In genomic region chr10:119403927-119404326, GRCh38 we compare ENCODE assay signal across 17 cellular contexts.
DNase-seq lines count a peak whose midpoint lies in the region; TF ChIP-seq lines count a peak whose summit lies in the region.
"Had no signal": no experiment of that assay in that cellular context is flagged by ENCODE, and none has a peak within 500 bp of the region (broad histone marks: within the 10 kb centered on the region; RNA-seq: fewer than 3 reads in every experiment).

No MANE protein-coding gene starts in this region.

- CTCF ChIA-PET in activated CD4-positive, alpha-beta T cell treated with anti-CD3 and anti-CD28 coated beads, Interleukin-2, amount 10 ng/mL, durations not matched to agents 7 days and 5 days (lab: Charles Lee): no interaction called here

- H3K4me3 Mint-ChIP-seq in CD14-positive monocyte (no peak overlapping the region), chondrocyte (ENCODE audit: unreplicated experiment) (no peak overlapping the region), nephron progenitor cell (no peak overlapping the region)
- H3K4me3 Mint-ChIP-seq in activated CD4-positive, alpha-beta T cell treated with anti-CD3 and anti-CD28 coated beads, Interleukin-2, amount 10 ng/mL, durations not matched to agents 7 days and 5 days: no peak overlapping the region
- H3K4me3 Mint-ChIP-seq: activated CD8-positive, alpha-beta T cell treated with anti-CD3 and anti-CD28 coated beads, Interleukin-2, amount 10 ng/mL, durations not matched to agents 7 days and 5 days; activated naive CD8-positive, alpha-beta T cell; stimulated activated effector memory CD8-positive, alpha-beta T cell treated with anti-CD3 and anti-CD28 coated beads, Interleukin-12 subunit alpha, Interleukin-12 subunit beta, amount 100 ng/mL, for 72 hours had no signal

- H3K27ac Mint-ChIP-seq in CD14-positive monocyte: peak overlapping the region; percentile 74 to 97 (median 95)
- no peak overlapping the region for H3K27ac Mint-ChIP-seq in chondrocyte (ENCODE audit: unreplicated experiment)
- peak overlapping the region; percentile 80 for H3K27ac Mint-ChIP-seq in nephron progenitor cell
- H3K27ac Mint-ChIP-seq in activated CD4-positive, alpha-beta T cell treated with anti-CD3 and anti-CD28 coated beads, Interleukin-2, amount 10 ng/mL, durations not matched to agents 7 days and 5 days: no peak overlapping the region
- H3K27ac Mint-ChIP-seq: activated CD8-positive, alpha-beta T cell treated with anti-CD3 and anti-CD28 coated beads, Interleukin-2, amount 10 ng/mL, durations not matched to agents 7 days and 5 days; activated naive CD8-positive, alpha-beta T cell had no signal

- intact Hi-C loops in CD14-positive monocyte (cut with micrococcal nuclease): loop anchor here in 1 of 2 donors (10.0 kb wide), 1 partner anchor 649 kb away; the partner anchor contains the start of gene CACUL1

- POLR2A ChIA-PET in activated CD4-positive, alpha-beta T cell treated with anti-CD3 and anti-CD28 coated beads, Interleukin-2, amount 10 ng/mL, durations not matched to agents 7 days and 5 days (lab: Charles Lee): no interaction called here

- DNase-seq in CD14-positive monocyte (ENCODE audit: low spot score) (no peak), Kasumi-1 (lab: John Stamatoyannopoulos, UW) (peak; percentile 49 to 68), chondrocyte (ENCODE audit: low spot score) (no peak), nephron progenitor cell (no peak), NCI-H774 (lab: John Stamatoyannopoulos, UW) (no peak)
- no peak for DNase-seq in activated CD4-positive, alpha-beta T cell treated with anti-CD3 and anti-CD28 coated beads, Interleukin-2, amount 10 ng/mL, durations not matched to agents 7 days and 5 days
- no peak for DNase-seq in activated CD4-positive, alpha-beta T cell treated with anti-CD3 and anti-CD28 coated beads, Interleukin-2, amount 50 U/mL, for 48 hours
- DNase-seq: activated CD8-positive, alpha-beta T cell treated with anti-CD3 and anti-CD28 coated beads, Interleukin-2, amount 10 ng/mL, durations not matched to agents 7 days and 5 days; COR-L47; DND-41; GM23248; MG63; NCI-H1694; NCI-H82; WERI-Rb-1 had no signal

- H3K36me3 Mint-ChIP-seq in CD14-positive monocyte (peaks cover 9 to 11% of the 10 kb centered on the region in 2 donors), chondrocyte (ENCODE audit: low read depth) (peaks cover 5% of the 10 kb centered on the region), nephron progenitor cell (ENCODE audit: low read depth) (peaks cover 12% of the 10 kb centered on the region)
- H3K36me3 Mint-ChIP-seq in activated CD4-positive, alpha-beta T cell treated with anti-CD3 and anti-CD28 coated beads, Interleukin-2, amount 10 ng/mL, durations not matched to agents 7 days and 5 days (ENCODE audit: low read depth): peaks cover 4% of the 10 kb centered on the region
- H3K36me3 Mint-ChIP-seq: activated naive CD8-positive, alpha-beta T cell; stimulated activated effector memory CD8-positive, alpha-beta T cell treated with anti-CD3 and anti-CD28 coated beads, Interleukin-12 subunit alpha, Interleukin-12 subunit beta, amount 100 ng/mL, for 72 hours had no signal

- no peak for TF ChIP-seq CTCF in CD14-positive monocyte (IDR thresholded peaks at IDR 0.05)
- TF ChIP-seq CTCF in chondrocyte (IDR thresholded peaks at IDR 0.05): peak; percentile 27
- no peak for TF ChIP-seq CTCF in nephron progenitor cell (IDR thresholded peaks at IDR 0.05)

- H3K4me1 Mint-ChIP-seq in CD14-positive monocyte: peaks cover 78% of the 10 kb centered on the region
- peaks cover 9% of the 10 kb centered on the region for H3K4me1 Mint-ChIP-seq in chondrocyte (ENCODE audit: low read depth)
- peaks cover 80% of the 10 kb centered on the region for H3K4me1 Mint-ChIP-seq in nephron progenitor cell
- H3K4me1 Mint-ChIP-seq in activated CD4-positive, alpha-beta T cell treated with anti-CD3 and anti-CD28 coated beads, Interleukin-2, amount 10 ng/mL, durations not matched to agents 7 days and 5 days: peaks cover 8% of the 10 kb centered on the region

- no peaks in the 10 kb centered on the region for H3K9me3 Mint-ChIP-seq in CD14-positive monocyte
- no peaks in the 10 kb centered on the region for H3K9me3 Mint-ChIP-seq in chondrocyte (ENCODE audit: low read depth)
- no peaks in the 10 kb centered on the region for H3K9me3 Mint-ChIP-seq in nephron progenitor cell
- H3K9me3 Mint-ChIP-seq in activated CD4-positive, alpha-beta T cell treated with anti-CD3 and anti-CD28 coated beads, Interleukin-2, amount 10 ng/mL, durations not matched to agents 7 days and 5 days: no peaks in the 10 kb centered on the region
- H3K9me3 Mint-ChIP-seq: stimulated activated effector memory CD8-positive, alpha-beta T cell treated with anti-CD3 and anti-CD28 coated beads, Interleukin-12 subunit alpha, Interleukin-12 subunit beta, amount 100 ng/mL, for 72 hours had no signal

- H3K27me3 Mint-ChIP-seq in CD14-positive monocyte (ENCODE audit: low read depth in 3 of 3) (peaks cover 0 to 6% (median 1%) of the 10 kb centered on the region in 3 donors), chondrocyte (ENCODE audit: low read depth) (no peaks in the 10 kb centered on the region), nephron progenitor cell (ENCODE audit: low read depth, poor library complexity) (peaks cover 8% of the 10 kb centered on the region)
- no peaks in the 10 kb centered on the region for H3K27me3 Mint-ChIP-seq in activated CD4-positive, alpha-beta T cell treated with anti-CD3 and anti-CD28 coated beads, Interleukin-2, amount 10 ng/mL, durations not matched to agents 7 days and 5 days
- H3K27me3 Mint-ChIP-seq: activated naive CD8-positive, alpha-beta T cell had no signal

Comparison
In these comparisons a context has a peak if more than half of its experiments do, and no peak if none do; other contexts are left out.
1. DNase-seq: peak in Kasumi-1 (2 of 2); none in CD14-positive monocyte (single experiment), chondrocyte (single experiment), nephron progenitor cell (single experiment), activated CD4-positive, alpha-beta T cell treated with anti-CD3 and anti-CD28 coated beads, Interleukin-2, amount 10 ng/mL, durations not matched to agents 7 days and 5 days (single experiment), activated CD4-positive, alpha-beta T cell treated with anti-CD3 and anti-CD28 coated beads, Interleukin-2, amount 50 U/mL, for 48 hours (0 of 2) and NCI-H774 (single experiment).
2. H3K27ac Mint-ChIP-seq: peak in CD14-positive monocyte (7 of 7) and nephron progenitor cell (single experiment); none in chondrocyte (single experiment) and activated CD4-positive, alpha-beta T cell treated with anti-CD3 and anti-CD28 coated beads, Interleukin-2, amount 10 ng/mL, durations not matched to agents 7 days and 5 days (single experiment).